9 cellular contexts compared by ENCODE assay signal in genomic region chr4:78691971-78692814, GRCh38.
A peak's percentile ranks its signal among the peaks of the same experiment; 100 is the strongest.
DNase-seq lines count a peak whose midpoint lies in the region; ATAC-seq and TF ChIP-seq lines count a peak whose summit lies in the region.
"Had no signal": no experiment of that assay in that cellular context is flagged by ENCODE, and none has a peak within 500 bp of the region (broad histone marks: within the 10 kb centered on the region; RNA-seq: fewer than 3 reads in every experiment).

No MANE protein-coding gene starts in this region.

- H3K36me3 Mint-ChIP-seq in activated CD8-positive, alpha-beta T cell treated with anti-CD3 and anti-CD28 coated beads, Interleukin-2, amount 10 ng/mL, durations not matched to agents 7 days and 5 days (ENCODE audit: low read depth) = no peaks in the 10 kb centered on the region

- no peak overlapping the region for H3K27ac Mint-ChIP-seq in activated CD8-positive, alpha-beta T cell treated with anti-CD3 and anti-CD28 coated beads, Interleukin-2, amount 10 ng/mL, durations not matched to agents 7 days and 5 days
- H3K27ac Mint-ChIP-seq: nephron had no signal

- no peak overlapping the region for H3K4me3 ChIP-seq in body of pancreas
- H3K4me3 ChIP-seq in transverse colon = no peak overlapping the region
- H3K4me3 ChIP-seq: SK-N-MC had no signal

- H3K4me1 ChIP-seq in body of pancreas (no peaks in the 10 kb centered on the region), transverse colon (peaks cover 0 to 12% (median 3%) of the 10 kb centered on the region in 4 donors)

- peaks cover 12% of the 10 kb centered on the region for H3K27me3 Mint-ChIP-seq in activated CD8-positive, alpha-beta T cell treated with anti-CD3 and anti-CD28 coated beads, Interleukin-2, amount 10 ng/mL, durations not matched to agents 7 days and 5 days (ENCODE audit: low read depth)

- TF ChIP-seq CTCF in body of pancreas (IDR thresholded peaks at IDR 0.05) = no peak
- no peak for TF ChIP-seq CTCF in transverse colon (IDR thresholded peaks at IDR 0.05)

- TF ChIP-seq EP300 in transverse colon (IDR thresholded peaks at IDR 0.05; ENCODE audit: low read depth) = no peak

- CTCF ChIA-PET in activated CD8-positive, alpha-beta T cell treated with anti-CD3 and anti-CD28 coated beads, Interleukin-2, amount 10 ng/mL, durations not matched to agents 7 days and 5 days (lab: Charles Lee) = no interaction called here

- H3K27ac ChIP-seq in body of pancreas = no peak overlapping the region
- H3K27ac ChIP-seq in transverse colon = no peak overlapping the region
- H3K27ac ChIP-seq: SK-N-MC had no signal

- H3K9me3 Mint-ChIP-seq in activated CD8-positive, alpha-beta T cell treated with anti-CD3 and anti-CD28 coated beads, Interleukin-2, amount 10 ng/mL, durations not matched to agents 7 days and 5 days (ENCODE audit: insufficient read depth) = no peaks in the 10 kb centered on the region
- H3K9me3 Mint-ChIP-seq: nephron had no signal

- H3K4me3 Mint-ChIP-seq in activated CD8-positive, alpha-beta T cell treated with anti-CD3 and anti-CD28 coated beads, Interleukin-2, amount 10 ng/mL, durations not matched to agents 7 days and 5 days = no peak overlapping the region
- H3K4me3 Mint-ChIP-seq: nephron had no signal

- H3K4me1 Mint-ChIP-seq in activated CD8-positive, alpha-beta T cell treated with anti-CD3 and anti-CD28 coated beads, Interleukin-2, amount 10 ng/mL, durations not matched to agents 7 days and 5 days (ENCODE audit: low read depth) = peaks cover 12% of the 10 kb centered on the region
- H3K4me1 Mint-ChIP-seq: nephron had no signal

- TF ChIP-seq POLR2A in body of pancreas (IDR thresholded peaks at IDR 0.05) (no peak), transverse colon (IDR thresholded peaks at IDR 0.05) (no peak)

- H3K9me3 ChIP-seq in body of pancreas = no peaks in the 10 kb centered on the region
- no peaks in the 10 kb centered on the region for H3K9me3 ChIP-seq in transverse colon

- 35 to 37% methylated on average over 4 of the region's 4 CpGs for WGBS in body of pancreas, 2 donors
- 70 to 91% methylated on average over 1 to 4 of the region's 4 CpGs for WGBS in transverse colon (ENCODE audit: low coverage in 1 of 2), 2 donors

- in situ Hi-C loops in transverse colon (cut with MboI; ENCODE audit: low pct_ligation_motif_present in 1 of 4, low pct_unique_long_range_greater_than_20kb in 1 of 4, low sequenced_read_pairs in 3 of 4) = no loop called here

- no peaks in the 10 kb centered on the region for H3K36me3 ChIP-seq in body of pancreas (replicated peaks in 1 of 2; ENCODE audit: insufficient read depth in 1 of 2, low read depth in 2 of 2)
- no peaks in the 10 kb centered on the region for H3K36me3 ChIP-seq in transverse colon

- ATAC-seq in GM19035 (IDR thresholded peaks at IDR 0.05; ENCODE audit: unreplicated experiment) (peak; percentile 81), HG03135 (IDR thresholded peaks at IDR 0.05; ENCODE audit: unreplicated experiment) (peak; percentile 69), sciatic nerve (peak; percentile 68), body of pancreas (no peak)
- peak; percentile 53 for ATAC-seq in activated CD8-positive, alpha-beta T cell treated with anti-CD3 and anti-CD28 coated beads, Interleukin-2, amount 10 ng/mL, durations not matched to agents 7 days and 5 days

- DNase-seq in activated CD8-positive, alpha-beta T cell treated with anti-CD3 and anti-CD28 coated beads, Interleukin-2, amount 10 ng/mL, durations not matched to agents 7 days and 5 days = no peak
- DNase-seq in sciatic nerve (ENCODE audit: low spot score) (no peak), SIG-M5 treated with dmso at 0.1 percent for 504 hours (lab: John Stamatoyannopoulos, UW; ENCODE audit: unreplicated experiment) (no peak), body of pancreas (no peak), transverse colon (no peak)

- intact Hi-C loops in sciatic nerve (cut with DNase I) (no loop called here), body of pancreas (cut with DNase I) (no loop called here), transverse colon (cut with DNase I; ENCODE audit: low total_unique reads) (no loop called here)

- POLR2A ChIA-PET in activated CD8-positive, alpha-beta T cell treated with anti-CD3 and anti-CD28 coated beads, Interleukin-2, amount 10 ng/mL, durations not matched to agents 7 days and 5 days (lab: Charles Lee) = no interaction called here

- H3K27me3 ChIP-seq in body of pancreas (no peaks in the 10 kb centered on the region), transverse colon (no peaks in the 10 kb centered on the region)
